In genomic region chr10:81724431-81724830, GRCh38 we compare ENCODE assay signal across 22 cellular contexts.
DNase-seq lines count a peak whose midpoint lies in the region; ATAC-seq lines count a peak whose summit lies in the region.
"Had no signal": no experiment of that assay in that cellular context is flagged by ENCODE, and none has a peak within 500 bp of the region (broad histone marks: within the 10 kb centered on the region; RNA-seq: fewer than 3 reads in every experiment).

No MANE protein-coding gene starts in this region.

- peak; percentile 29 for DNase-seq in activated naive CD4-positive, alpha-beta T cell treated with anti-CD3 and anti-CD28 coated beads, Interleukin-2, amount 10 ng/mL, durations not matched to agents 7 days and 5 days
- DNase-seq in activated naive CD4-positive, alpha-beta T cell treated with anti-CD3 and anti-CD28 coated beads, Interleukin-2, amount 50 U/mL, for 16 hours, result no peak
- peak; percentile 70 for DNase-seq in MV-4-11 (lab: John Stamatoyannopoulos, UW)
- DNase-seq in activated naive CD4-positive, alpha-beta T cell treated with anti-CD3 and anti-CD28 coated beads, Interleukin-2, amount 50 U/mL, for 72 hours (ENCODE audit: low spot score in 2 of 2), result no peak
- no peak for DNase-seq in stimulated activated naive B cell treated with anti-CD40 and anti-IgM and Interleukin-4, amounts not matched to agents 10 μg/mL and 1 μg/mL and 100 μg/mL, for 72 hours
- no peak for DNase-seq in NK-92 treated with Interleukin-12 subunit alpha and Interleukin-12 subunit beta, amount 100 ng/mL, for 24 hours (lab: John Stamatoyannopoulos, UW)
- DNase-seq in LoVo (ENCODE audit: low spot score), result no peak
- DNase-seq: activated CD4-positive, alpha-beta memory T cell treated with anti-CD3 and anti-CD28 coated beads, Interleukin-2, amount 10 ng/mL, durations not matched to agents 7 days and 5 days; dermis blood vessel endothelial cell; gastrocnemius medialis; left colon; NCI-H1048; NCI-H1694; PC-9; right lobe of liver; Right ventricle myocardium superior; stimulated activated CD4-positive, alpha-beta T cell treated with anti-CD3 and anti-CD28 coated beads, Interleukin-12 subunit alpha, Interleukin-12 subunit beta, amount 100 ng/mL, for 4 hours; stimulated activated CD4-positive, alpha-beta T cell treated with anti-CD3 and anti-CD28 coated beads, Interleukin-4, amount 100 ng/mL, for 1 hour; T1000 had no signal

- peaks cover 27% of the 10 kb centered on the region for H3K4me1 Mint-ChIP-seq in activated naive CD4-positive, alpha-beta T cell treated with anti-CD3 and anti-CD28 coated beads, Interleukin-2, amount 10 ng/mL, durations not matched to agents 7 days and 5 days
- peaks cover 12 to 16% of the 10 kb centered on the region in 2 donors for H3K4me1 Mint-ChIP-seq in stimulated activated naive B cell treated with anti-CD40 and anti-IgM and Interleukin-4, amounts not matched to agents 10 μg/mL and 1 μg/mL and 100 μg/mL, for 72 hours
- H3K4me1 Mint-ChIP-seq: activated CD4-positive, alpha-beta memory T cell treated with anti-CD3 and anti-CD28 coated beads, Interleukin-2, amount 10 ng/mL, durations not matched to agents 7 days and 5 days had no signal

- no peak for ATAC-seq in activated naive CD4-positive, alpha-beta T cell treated with anti-CD3 and anti-CD28 coated beads, Interleukin-2, amount 50 U/mL, for 72 hours
- peak; percentile 71 to 72 for ATAC-seq in stimulated activated naive B cell treated with anti-CD40 and anti-IgM and Interleukin-4, amounts not matched to agents 10 μg/mL and 1 μg/mL and 100 μg/mL, for 72 hours (replicated peaks)
- ATAC-seq: gastrocnemius medialis, GM23338, left colon, right lobe of liver had no signal

- no peak overlapping the region for H3K4me3 Mint-ChIP-seq in activated naive CD4-positive, alpha-beta T cell treated with anti-CD3 and anti-CD28 coated beads, Interleukin-2, amount 10 ng/mL, durations not matched to agents 7 days and 5 days
- H3K4me3 Mint-ChIP-seq in stimulated activated naive B cell treated with anti-CD40 and anti-IgM and Interleukin-4, amounts not matched to agents 10 μg/mL and 1 μg/mL and 100 μg/mL, for 72 hours, result peak overlapping the region in 1 of 2 donors; percentile 46
- H3K4me3 Mint-ChIP-seq: activated CD4-positive, alpha-beta memory T cell treated with anti-CD3 and anti-CD28 coated beads, Interleukin-2, amount 10 ng/mL, durations not matched to agents 7 days and 5 days; GM23338; memory B cell had no signal

- peaks cover 2% of the 10 kb centered on the region for H3K9me3 Mint-ChIP-seq in activated naive CD4-positive, alpha-beta T cell treated with anti-CD3 and anti-CD28 coated beads, Interleukin-2, amount 10 ng/mL, durations not matched to agents 7 days and 5 days
- H3K9me3 Mint-ChIP-seq in activated naive CD4-positive, alpha-beta T cell treated with anti-CD3 and anti-CD28 coated beads, Interleukin-2, amount 50 U/mL, for 72 hours, result peaks cover 5 to 9% of the 10 kb centered on the region in 2 donors
- no peaks in the 10 kb centered on the region for H3K9me3 Mint-ChIP-seq in stimulated activated naive B cell treated with anti-CD40 and anti-IgM and Interleukin-4, amounts not matched to agents 10 μg/mL and 1 μg/mL and 100 μg/mL, for 72 hours
- H3K9me3 Mint-ChIP-seq: activated CD4-positive, alpha-beta memory T cell treated with anti-CD3 and anti-CD28 coated beads, Interleukin-2, amount 10 ng/mL, durations not matched to agents 7 days and 5 days; memory B cell had no signal

- no peaks in the 10 kb centered on the region for H3K36me3 Mint-ChIP-seq in activated naive CD4-positive, alpha-beta T cell treated with anti-CD3 and anti-CD28 coated beads, Interleukin-2, amount 10 ng/mL, durations not matched to agents 7 days and 5 days
- peaks cover 0 to 5% of the 10 kb centered on the region in 2 donors for H3K36me3 Mint-ChIP-seq in activated naive CD4-positive, alpha-beta T cell treated with anti-CD3 and anti-CD28 coated beads, Interleukin-2, amount 50 U/mL, for 72 hours
- H3K36me3 Mint-ChIP-seq in stimulated activated naive B cell treated with anti-CD40 and anti-IgM and Interleukin-4, amounts not matched to agents 10 μg/mL and 1 μg/mL and 100 μg/mL, for 72 hours, result no peaks in the 10 kb centered on the region
- H3K36me3 Mint-ChIP-seq: memory B cell had no signal

- H3K27me3 Mint-ChIP-seq in activated naive CD4-positive, alpha-beta T cell treated with anti-CD3 and anti-CD28 coated beads, Interleukin-2, amount 10 ng/mL, durations not matched to agents 7 days and 5 days, result no peaks in the 10 kb centered on the region
- no peaks in the 10 kb centered on the region for H3K27me3 Mint-ChIP-seq in stimulated activated naive B cell treated with anti-CD40 and anti-IgM and Interleukin-4, amounts not matched to agents 10 μg/mL and 1 μg/mL and 100 μg/mL, for 72 hours
- H3K27me3 Mint-ChIP-seq: activated CD4-positive, alpha-beta memory T cell treated with anti-CD3 and anti-CD28 coated beads, Interleukin-2, amount 10 ng/mL, durations not matched to agents 7 days and 5 days; memory B cell; progenitor cell of endocrine pancreas had no signal

- peak overlapping the region; percentile 86 for H3K27ac Mint-ChIP-seq in activated naive CD4-positive, alpha-beta T cell treated with anti-CD3 and anti-CD28 coated beads, Interleukin-2, amount 10 ng/mL, durations not matched to agents 7 days and 5 days
- peak overlapping the region; percentile 5 to 83 for H3K27ac Mint-ChIP-seq in activated naive CD4-positive, alpha-beta T cell treated with anti-CD3 and anti-CD28 coated beads, Interleukin-2, amount 50 U/mL, for 72 hours
- H3K27ac Mint-ChIP-seq in stimulated activated naive B cell treated with anti-CD40 and anti-IgM and Interleukin-4, amounts not matched to agents 10 μg/mL and 1 μg/mL and 100 μg/mL, for 72 hours, result peak overlapping the region; percentile 73
- H3K27ac Mint-ChIP-seq: activated CD4-positive, alpha-beta memory T cell treated with anti-CD3 and anti-CD28 coated beads, Interleukin-2, amount 10 ng/mL, durations not matched to agents 7 days and 5 days; GM23338; memory B cell; progenitor cell of endocrine pancreas had no signal

- CTCF ChIA-PET in activated naive CD4-positive, alpha-beta T cell treated with anti-CD3 and anti-CD28 coated beads, Interleukin-2, amount 10 ng/mL, durations not matched to agents 7 days and 5 days (lab: Charles Lee), result no interaction called here

Comparison
In these comparisons a context has a peak if more than half of its experiments do, and no peak if none do; other contexts are left out.
1. DNase-seq: peak in activated naive CD4-positive, alpha-beta T cell treated with anti-CD3 and anti-CD28 coated beads, Interleukin-2, amount 10 ng/mL, durations not matched to agents 7 days and 5 days (single experiment) and MV-4-11 (single experiment); none in activated naive CD4-positive, alpha-beta T cell treated with anti-CD3 and anti-CD28 coated beads, Interleukin-2, amount 50 U/mL, for 16 hours (single experiment), activated naive CD4-positive, alpha-beta T cell treated with anti-CD3 and anti-CD28 coated beads, Interleukin-2, amount 50 U/mL, for 72 hours (0 of 2), stimulated activated naive B cell treated with anti-CD40 and anti-IgM and Interleukin-4, amounts not matched to agents 10 μg/mL and 1 μg/mL and 100 μg/mL, for 72 hours (single experiment), NK-92 treated with Interleukin-12 subunit alpha and Interleukin-12 subunit beta, amount 100 ng/mL, for 24 hours (single experiment) and LoVo (single experiment).
2. ATAC-seq: peak in stimulated activated naive B cell treated with anti-CD40 and anti-IgM and Interleukin-4, amounts not matched to agents 10 μg/mL and 1 μg/mL and 100 μg/mL, for 72 hours (2 of 2); none in activated naive CD4-positive, alpha-beta T cell treated with anti-CD3 and anti-CD28 coated beads, Interleukin-2, amount 50 U/mL, for 72 hours (0 of 2).
3. Peak in every context shown above with its lines, with median percentiles within 50 percentile points of each other: H3K27ac Mint-ChIP-seq.